8 cellular contexts compared by ENCODE assay signal in the genomic region with DNA sequence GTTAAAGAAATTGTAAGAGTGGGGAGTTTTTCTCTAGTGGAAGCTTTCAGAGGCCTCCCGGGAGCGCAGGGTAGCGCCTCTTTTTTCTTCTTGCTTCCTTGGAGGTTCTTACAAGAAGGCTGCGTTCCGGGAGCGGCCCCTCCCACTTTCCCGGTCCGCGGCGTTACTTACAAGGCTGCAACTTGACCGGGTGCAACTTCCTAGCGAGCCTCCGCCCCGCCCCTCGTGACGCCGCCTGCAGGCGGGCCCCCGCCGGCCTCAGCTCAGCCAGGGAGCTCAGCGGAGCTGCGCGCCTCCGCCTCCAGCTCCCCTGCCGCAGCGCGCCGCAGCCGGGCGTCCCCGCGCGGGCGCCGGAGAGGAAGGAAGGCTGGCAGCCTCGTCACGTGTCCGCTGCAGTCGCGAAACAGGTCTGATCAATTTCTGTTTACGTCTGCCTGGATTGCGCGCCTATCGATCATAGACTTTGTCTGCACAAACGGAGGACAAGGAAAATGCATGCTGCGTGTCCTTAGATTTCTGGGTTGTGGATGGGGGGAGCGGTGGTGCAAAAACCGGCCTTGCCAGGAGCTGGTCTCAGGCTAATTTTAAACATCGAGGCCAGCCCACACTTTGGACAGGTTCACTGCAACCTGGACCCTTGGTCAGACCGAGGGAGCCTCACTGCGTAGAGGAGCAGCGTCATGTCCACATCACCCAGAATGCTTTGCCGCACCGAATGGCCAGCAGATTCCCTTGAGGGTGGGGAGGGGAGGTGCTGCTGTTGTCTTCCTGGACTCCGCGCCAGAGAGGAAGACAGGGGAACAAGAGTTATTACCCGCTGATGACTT. TPM values are rescaled to one million over a fixed set of nuclear protein-coding genes. Genes with fewer than 3 reads are reported as not detected.
A peak's percentile ranks its signal among the peaks of the same experiment; 100 is the strongest.
DNase-seq lines count a peak whose midpoint lies in the region; ATAC-seq, FAIRE-seq and TF ChIP-seq lines count a peak whose summit lies in the region.

A gene with protein sequence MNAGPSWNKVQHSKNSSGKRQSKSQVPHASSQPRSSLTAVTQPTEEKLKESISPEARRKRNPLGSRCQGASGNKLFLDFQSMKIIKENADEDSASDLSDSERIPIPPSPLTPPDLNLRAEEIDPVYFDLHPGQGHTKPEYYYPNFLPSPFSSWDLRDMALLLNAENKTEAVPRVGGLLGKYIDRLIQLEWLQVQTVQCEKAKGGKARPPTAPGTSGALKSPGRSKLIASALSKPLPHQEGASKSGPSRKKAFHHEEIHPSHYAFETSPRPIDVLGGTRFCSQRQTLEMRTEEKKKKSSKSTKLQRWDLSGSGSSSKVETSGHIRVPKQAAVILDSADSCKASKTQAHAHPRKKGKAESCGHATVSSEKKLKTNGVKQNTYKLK (plus strand): TSS at position 261 of the 827 bp plus-strand sequence. CDS start 3,555 bp downstream, outside the sequence.
A gene with protein sequence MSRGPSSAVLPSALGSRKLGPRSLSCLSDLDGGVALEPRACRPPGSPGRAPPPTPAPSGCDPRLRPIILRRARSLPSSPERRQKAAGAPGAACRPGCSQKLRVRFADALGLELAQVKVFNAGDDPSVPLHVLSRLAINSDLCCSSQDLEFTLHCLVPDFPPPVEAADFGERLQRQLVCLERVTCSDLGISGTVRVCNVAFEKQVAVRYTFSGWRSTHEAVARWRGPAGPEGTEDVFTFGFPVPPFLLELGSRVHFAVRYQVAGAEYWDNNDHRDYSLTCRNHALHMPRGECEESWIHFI (minus strand): TSS at position 177 of the 827 bp plus-strand sequence. CDS start 374 bp downstream, outside the sequence.

- H3K27me3 ChIP-seq in keratinocyte (ENCODE audit: control insufficient read depth, extremely low read depth, insufficient read depth, low read length) = no peaks in the 10 kb centered on the region

- peak within 1 kb of the TSS; percentile 79 for H3K4me2 ChIP-seq in keratinocyte (ENCODE audit: control insufficient read depth, extremely low read depth, insufficient read depth, low read depth, low read length)

- H2AFZ ChIP-seq in keratinocyte (ENCODE audit: control insufficient read depth, low read length) = peak within 1 kb of the TSS; percentile 99

- peaks cover 22% of the 10 kb centered on the region for H3K4me1 Mint-ChIP-seq in central memory CD8-positive, alpha-beta T cell

- peaks cover 36% of the 10 kb centered on the region for H3K4me1 ChIP-seq in keratinocyte (ENCODE audit: control insufficient read depth, extremely low read depth, insufficient read depth, low read length)

- H3K9me3 ChIP-seq in keratinocyte (ENCODE audit: control insufficient read depth, low read depth, low read length) = no peaks in the 10 kb centered on the region

- peak; percentile 95 for ATAC-seq in HG03175 (IDR thresholded peaks at IDR 0.05; ENCODE audit: unreplicated experiment)
- peak; percentile 99 for ATAC-seq in central memory CD8-positive, alpha-beta T cell (replicated peaks; ENCODE audit: extremely low read depth, poor library complexity, severe bottlenecking)

- DNase-seq in AG09309 (ENCODE audit: low read depth) (peak; percentile 88), NCI-H2227 treated with DMSO at 0.1 percent for 48 hours (lab: John Stamatoyannopoulos, UW) (peak; percentile 90), keratinocyte (ENCODE audit: low read depth, low spot score) (peak; percentile 81)
- peak; percentile 73 for DNase-seq in activated CD4-positive, CD25-positive, alpha-beta regulatory T cell treated with anti-CD3 and anti-CD28 coated beads, Interleukin-2, amount 50 U/mL, for 16 hours (ENCODE audit: low read depth, low spot score)
- DNase-seq in central memory CD8-positive, alpha-beta T cell (ENCODE audit: low spot score in 2 of 2) = peak; percentile 79 to 82
- DNase-seq in stimulated activated CD4-positive, alpha-beta T cell treated with anti-CD3 and anti-CD28 coated beads, Interleukin-12 subunit alpha, Interleukin-12 subunit beta, amount 100 ng/mL, for 48 hours (ENCODE audit: low read depth in 2 of 3, low spot score in 1 of 3) = peak; percentile 84 to 90 (median 86)

- H3K4me3 Mint-ChIP-seq in central memory CD8-positive, alpha-beta T cell = peak within 1 kb of the TSS; percentile 98

- H3K9me1 ChIP-seq in keratinocyte (ENCODE audit: control insufficient read depth, extremely low read depth, insufficient read depth, low read length) = no peaks in the 10 kb centered on the region

- no peaks in the 10 kb centered on the region for H3K9me3 Mint-ChIP-seq in central memory CD8-positive, alpha-beta T cell

- H3K4me3 ChIP-seq in AG09309 (ENCODE audit: control insufficient read depth, low read depth, low read length) = peak within 1 kb of the TSS; percentile 79
- peak within 1 kb of the TSS; percentile 63 to 68 (median 68) for H3K4me3 ChIP-seq in keratinocyte (ENCODE audit: control insufficient read depth in 2 of 3, extremely low read depth in 1 of 3, insufficient read depth in 2 of 3, low read depth in 1 of 3, low read length in 3 of 3)

- in situ Hi-C loops in GM18951 (cut with MboI; ENCODE audit: low sequenced_read_pairs, unreplicated experiment) = no loop called here

- peak within 1 kb of the TSS; percentile 82 for H3K9ac ChIP-seq in keratinocyte (ENCODE audit: control insufficient read depth, extremely low read depth, insufficient read depth, low read length)

- peaks cover 24% of the 10 kb centered on the region for H3K36me3 Mint-ChIP-seq in central memory CD8-positive, alpha-beta T cell (ENCODE audit: insufficient read depth)

- TF ChIP-seq CTCF in AG09309 (IDR thresholded peaks at IDR 0.05; ENCODE audit: control insufficient read depth, insufficient read depth, low read depth, low read length, missing control alignments) (no peak), keratinocyte (optimal IDR thresholded peaks at IDR 0.05 in 1 of 3, IDR thresholded peaks at IDR 0.05 in 1 of 3, conservative IDR thresholded peaks at IDR 0.05 in 1 of 3; ENCODE audit: extremely low read depth in 1 of 3, insufficient read depth in 2 of 3, low read length in 3 of 3) (peak in 1 of 3 experiments; percentile 30)

- H3K27me3 Mint-ChIP-seq in central memory CD8-positive, alpha-beta T cell = no peaks in the 10 kb centered on the region

- peak; percentile 94 for FAIRE-seq in keratinocyte (lab: Jason Lieb, UNC)

- no peaks in the 10 kb centered on the region for H4K20me1 ChIP-seq in keratinocyte (ENCODE audit: control insufficient read depth, extremely low read depth, insufficient read depth, low read length)

- H3K79me2 ChIP-seq in keratinocyte (ENCODE audit: control insufficient read depth, insufficient read depth, low read length) = peaks cover 24% of the 10 kb centered on the region

- peak within 1 kb of the TSS; percentile 96 for H3K27ac Mint-ChIP-seq in central memory CD8-positive, alpha-beta T cell (ENCODE audit: low read depth)

- peak within 1 kb of the TSS; percentile 77 for H3K27ac ChIP-seq in keratinocyte (ENCODE audit: control insufficient read depth, insufficient read depth, low read length)

- peaks cover 4 to 9% of the 10 kb centered on the region in 2 experiments for H3K36me3 ChIP-seq in keratinocyte (ENCODE audit: control insufficient read depth in 2 of 2, extremely low read depth in 1 of 2, insufficient read depth in 2 of 2, low read length in 2 of 2)

- dilution Hi-C loops in keratinocyte (cut with MboI; ENCODE audit: extremely low pct_ligation_motif_present, low sequenced_read_pairs) = no loop called here

- TF ChIP-seq POLR2A in GM18951 (IDR thresholded peaks at IDR 0.05; ENCODE audit: extremely low read depth, insufficient read depth, insufficient read length) = peak; percentile 86

RNA-seq across cellular contexts. Expression of the first gene that starts in this region (rescaled TPM):
- 4.3 to 10.1 TPM (median 7.8 TPM) in 3 replicates for polyA plus RNA-seq in keratinocyte
- polyA plus RNA-seq in keratinocyte (2011; ENCODE audit: low read depth) = 5.1 TPM
- polyA plus RNA-seq in keratinocyte (2011; cell fraction: cytosol; rRNA removed) = 3.2 and 7.4 TPM in 2 replicates
- polyA plus RNA-seq in keratinocyte (2011; cell fraction: nucleus; rRNA removed) = 5.5 and 6.3 TPM in 2 replicates
- polyA plus RNA-seq in keratinocyte (2012; ENCODE audit: low replicate concordance) = 3.8 and 7.3 TPM in 2 replicates
- polyA minus RNA-seq in keratinocyte = 2.2 to 8.5 TPM (median 2.4 TPM) in 3 replicates
- 5.4 TPM for polyA minus RNA-seq in keratinocyte (2011; cell fraction: cytosol; rRNA and poly(A)+ RNA removed)
- 3.1 and 7.7 TPM in 2 replicates for polyA minus RNA-seq in keratinocyte (2011; cell fraction: nucleus; rRNA and poly(A)+ RNA removed)

RNA-seq across cellular contexts. Expression of the second gene that starts in this region (rescaled TPM):
- 1.7 to 3.3 TPM (median 2.8 TPM) in 3 replicates for polyA plus RNA-seq in keratinocyte
- polyA plus RNA-seq in keratinocyte (2011; ENCODE audit: low read depth) = 2.2 TPM
- 2.0 and 3.5 TPM in 2 replicates for polyA plus RNA-seq in keratinocyte (2011; cell fraction: cytosol; rRNA removed)
- 3.2 and 3.4 TPM in 2 replicates for polyA plus RNA-seq in keratinocyte (2011; cell fraction: nucleus; rRNA removed)
- 4.4 and 6.2 TPM in 2 replicates for polyA plus RNA-seq in keratinocyte (2012; ENCODE audit: low replicate concordance)
- polyA minus RNA-seq in keratinocyte = 1.6 to 3.2 TPM (median 1.7 TPM) in 3 replicates
- polyA minus RNA-seq in keratinocyte (2011; cell fraction: cytosol; rRNA and poly(A)+ RNA removed) = 5.2 TPM
- polyA minus RNA-seq in keratinocyte (2011; cell fraction: nucleus; rRNA and poly(A)+ RNA removed) = 3.2 and 3.3 TPM in 2 replicates

Comparison
In these comparisons a context has a peak if more than half of its experiments do, and no peak if none do; other contexts are left out.
1. Peak in every context shown above with its lines: DNase-seq, ATAC-seq, H3K4me3 ChIP-seq and H3K27ac ChIP-seq.